In genomic region chr2:64262068-64262467, GRCh38 we compare ENCODE assay signal across 13 cellular contexts.
A peak's percentile ranks its signal among the peaks of the same experiment; 100 is the strongest.
DNase-seq lines count a peak whose midpoint lies in the region; ATAC-seq, FAIRE-seq and TF ChIP-seq lines count a peak whose summit lies in the region.
"Had no signal": no experiment of that assay in that cellular context is flagged by ENCODE, and none has a peak within 500 bp of the region (broad histone marks: within the 10 kb centered on the region; RNA-seq: fewer than 3 reads in every experiment).

No MANE protein-coding gene starts in this region.

- H3K4me1 ChIP-seq in pancreas (peaks cover 0 to 10% (median 0%) of the 10 kb centered on the region in 3 donors), ovary (ENCODE audit: insufficient read depth) (peaks cover 2% of the 10 kb centered on the region)

- H3K4me1 Mint-ChIP-seq in activated T-helper 2 cell treated with anti-CD3 and anti-CD28 coated beads, Interferon-gamma antibody, Interleukin-2, Interleukin-4, amounts not matched to agents 10 μg/mL and 5 μg/mL and 100 μg/mL, durations not matched to agents 14 hours and 24 hours and 36 hours (ENCODE audit: low read depth) = peaks cover 7% of the 10 kb centered on the region

- H3K9me3 ChIP-seq in pancreas = no peaks in the 10 kb centered on the region
- no peaks in the 10 kb centered on the region for H3K9me3 ChIP-seq in WERI-Rb-1 (ENCODE audit: severe bottlenecking)
- no peaks in the 10 kb centered on the region for H3K9me3 ChIP-seq in ovary

- H3K9me3 Mint-ChIP-seq in activated T-helper 2 cell treated with anti-CD3 and anti-CD28 coated beads, Interferon-gamma antibody, Interleukin-2, Interleukin-4, amounts not matched to agents 10 μg/mL and 5 μg/mL and 100 μg/mL, durations not matched to agents 14 hours and 24 hours and 36 hours = no peaks in the 10 kb centered on the region

- TF ChIP-seq CTCF in pancreas (IDR thresholded peaks at IDR 0.05) = no peak
- no peak for TF ChIP-seq CTCF in WERI-Rb-1 (IDR thresholded peaks at IDR 0.05; ENCODE audit: low read depth, low read length)
- no peak for TF ChIP-seq CTCF in ovary (IDR thresholded peaks at IDR 0.05)

- no peak overlapping the region for H3K4me3 Mint-ChIP-seq in activated T-helper 2 cell treated with anti-CD3 and anti-CD28 coated beads, Interferon-gamma antibody, Interleukin-2, Interleukin-4, amounts not matched to agents 10 μg/mL and 5 μg/mL and 100 μg/mL, durations not matched to agents 14 hours and 24 hours and 36 hours (ENCODE audit: low read depth)
- H3K4me3 Mint-ChIP-seq: activated CD8-positive, alpha-beta T cell treated with anti-CD3 and anti-CD28 coated beads, Interleukin-2, amount 10 ng/mL, durations not matched to agents 7 days and 5 days had no signal

- intact Hi-C loops in pancreas (cut with DNase I) = no loop called here
- intact Hi-C loops in activated T-helper 2 cell treated with anti-CD3 and anti-CD28 coated beads, Interferon-gamma antibody, Interleukin-2, Interleukin-4, amounts not matched to agents 10 μg/mL and 5 μg/mL and 100 μg/mL, durations not matched to agents 14 hours and 24 hours and 36 hours (cut with micrococcal nuclease) = no loop called here
- intact Hi-C loops in ovary (cut with DNase I) = no loop called here

- H3K27ac Mint-ChIP-seq in activated T-helper 2 cell treated with anti-CD3 and anti-CD28 coated beads, Interferon-gamma antibody, Interleukin-2, Interleukin-4, amounts not matched to agents 10 μg/mL and 5 μg/mL and 100 μg/mL, durations not matched to agents 14 hours and 24 hours and 36 hours = no peak overlapping the region
- H3K27ac Mint-ChIP-seq: activated CD8-positive, alpha-beta T cell treated with anti-CD3 and anti-CD28 coated beads, Interleukin-2, amount 10 ng/mL, durations not matched to agents 7 days and 5 days had no signal

- peak; percentile 48 for ATAC-seq in esophagus mucosa
- ATAC-seq in pancreas = peak; percentile 82 to 92 (median 84)
- ATAC-seq: activated CD8-positive, alpha-beta T cell treated with anti-CD3 and anti-CD28 coated beads, Interleukin-2, amount 10 ng/mL, durations not matched to agents 7 days and 5 days had no signal

- no peaks in the 10 kb centered on the region for H3K36me3 Mint-ChIP-seq in activated T-helper 2 cell treated with anti-CD3 and anti-CD28 coated beads, Interferon-gamma antibody, Interleukin-2, Interleukin-4, amounts not matched to agents 10 μg/mL and 5 μg/mL and 100 μg/mL, durations not matched to agents 14 hours and 24 hours and 36 hours (ENCODE audit: low read depth)

- FAIRE-seq in RCC 7860 (lab: Jason Lieb, UNC) = no peak
- no peak for FAIRE-seq in pancreas (lab: Jason Lieb, UNC)

- DNase-seq in COLO668 (lab: John Stamatoyannopoulos, UW; ENCODE audit: unreplicated experiment) (peak; percentile 15), RCC 7860 (ENCODE audit: low spot score) (peak; percentile 20), pancreas (peak in 2 of 6 donors; percentile 17 to 18), WERI-Rb-1 (no peak), HuH-7.5 (ENCODE audit: low spot score) (no peak), ovary (no peak)
- no peak for DNase-seq in activated T-helper 2 cell treated with anti-CD3 and anti-CD28 coated beads, Interferon-gamma antibody, Interleukin-2, Interleukin-4, amounts not matched to agents 10 μg/mL and 5 μg/mL and 100 μg/mL, durations not matched to agents 14 hours and 24 hours and 36 hours (ENCODE audit: low spot score)
- DNase-seq: activated CD8-positive, alpha-beta T cell treated with anti-CD3 and anti-CD28 coated beads, Interleukin-2, amount 10 ng/mL, durations not matched to agents 7 days and 5 days; activated naive CD4-positive, alpha-beta T cell treated with anti-CD3 and anti-CD28 coated beads, Interleukin-2, amount 50 U/mL, for 16 hours; NCI-H2081; nucleus accumbens; stimulated activated CD4-positive, alpha-beta T cell treated with anti-CD3 and anti-CD28 coated beads, Interleukin-4, amount 100 ng/mL, for 4 hours had no signal

- peaks cover 12% of the 10 kb centered on the region for H3K27me3 Mint-ChIP-seq in activated T-helper 2 cell treated with anti-CD3 and anti-CD28 coated beads, Interferon-gamma antibody, Interleukin-2, Interleukin-4, amounts not matched to agents 10 μg/mL and 5 μg/mL and 100 μg/mL, durations not matched to agents 14 hours and 24 hours and 36 hours (ENCODE audit: low read depth)

- 21 to 36% methylated on average over 3 of the region's 3 CpGs for WGBS in pancreas, 2 donors
- 45 to 68% (median 68%) methylated on average over 3 of the region's 3 CpGs for WGBS in ovary, 3 donors

- no peak for TF ChIP-seq EP300 in ovary (IDR thresholded peaks at IDR 0.05)

- no peak for TF ChIP-seq POLR2A in ovary (IDR thresholded peaks at IDR 0.05)

- no peaks in the 10 kb centered on the region for H3K27me3 ChIP-seq in pancreas
- no peaks in the 10 kb centered on the region for H3K27me3 ChIP-seq in WERI-Rb-1 (ENCODE audit: insufficient read depth, low read depth, severe bottlenecking)
- H3K27me3 ChIP-seq in ovary = no peaks in the 10 kb centered on the region

- H3K36me3 ChIP-seq in pancreas (no peaks in the 10 kb centered on the region), WERI-Rb-1 (no peaks in the 10 kb centered on the region), ovary (no peaks in the 10 kb centered on the region)

- no peak overlapping the region for H3K4me3 ChIP-seq in pancreas
- no peak overlapping the region for H3K4me3 ChIP-seq in WERI-Rb-1 (ENCODE audit: low read depth, low read length)
- H3K4me3 ChIP-seq in ovary = no peak overlapping the region

- H3K27ac ChIP-seq in pancreas = peak overlapping the region in 1 of 4 donors; percentile 28
- H3K27ac ChIP-seq in WERI-Rb-1 = no peak overlapping the region
- no peak overlapping the region for H3K27ac ChIP-seq in ovary

Comparison
In these comparisons a context has a peak if more than half of its experiments do, and no peak if none do; other contexts are left out.
1. DNase-seq: peak in COLO668 (single experiment) and RCC 7860 (single experiment); none in WERI-Rb-1 (single experiment), HuH-7.5 (single experiment), activated T-helper 2 cell treated with anti-CD3 and anti-CD28 coated beads, Interferon-gamma antibody, Interleukin-2, Interleukin-4, amounts not matched to agents 10 μg/mL and 5 μg/mL and 100 μg/mL, durations not matched to agents 14 hours and 24 hours and 36 hours (single experiment) and ovary (0 of 5).